ENCODE assay signal across 9 cellular contexts in the genomic region with DNA sequence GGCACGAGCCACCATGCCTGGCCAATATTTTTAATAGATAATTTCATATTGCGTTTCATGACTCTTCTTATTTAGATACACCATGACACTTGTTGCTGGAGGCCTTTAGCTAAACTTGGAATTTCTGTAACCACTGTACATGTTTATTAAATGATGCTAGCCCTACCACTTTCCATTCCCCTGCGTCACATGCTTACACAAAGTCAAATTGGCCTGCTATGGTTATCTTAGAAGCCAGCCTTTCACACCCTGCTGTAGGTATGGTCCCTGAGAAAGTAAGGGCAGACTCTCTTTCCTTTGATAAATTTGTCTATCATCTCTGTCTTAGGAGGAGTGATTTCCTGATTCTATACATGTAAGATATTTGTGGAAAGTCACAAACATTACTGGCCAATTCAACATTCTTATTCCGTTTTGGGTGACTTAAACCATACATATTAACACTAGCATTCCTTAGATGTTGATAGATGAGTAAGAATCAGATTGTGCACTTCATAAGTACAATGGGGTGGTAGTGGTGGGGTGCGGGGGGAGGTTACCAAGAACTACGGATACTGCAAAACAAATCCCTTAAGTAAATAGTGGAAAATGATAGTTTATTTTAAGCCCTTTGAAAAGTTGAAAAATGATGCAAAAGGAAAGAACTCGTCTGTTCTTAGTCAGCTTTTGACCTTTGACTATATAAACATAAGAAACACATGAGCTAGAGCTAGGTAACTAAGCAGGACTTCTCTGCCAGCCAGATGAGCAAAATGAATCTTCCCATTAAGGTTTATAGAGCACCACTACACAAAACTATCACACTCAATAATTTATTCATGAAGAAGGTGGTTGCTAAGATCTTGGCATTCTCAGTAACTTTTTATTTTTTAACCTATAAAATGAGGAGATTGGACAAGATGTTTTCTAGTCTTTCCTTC. TPM values are rescaled to one million over a fixed set of nuclear protein-coding genes. Genes with fewer than 3 reads are reported as not detected.
DNase-seq lines count a peak whose midpoint lies in the region; ATAC-seq, FAIRE-seq and TF ChIP-seq lines count a peak whose summit lies in the region.
"Had no signal": no experiment of that assay in that cellular context is flagged by ENCODE, and none has a peak within 500 bp of the region (broad histone marks: within the 10 kb centered on the region; RNA-seq: fewer than 3 reads in every experiment).

No MANE protein-coding gene starts in this region.

- peak in 1 of 2 experiments; percentile 20; a peak in 1 of 4 replicates for TF ChIP-seq EP300 in GM12878 (IDR thresholded peaks at IDR 0.05; ENCODE audit: borderline replicate concordance in 1 of 2, control insufficient read depth in 1 of 2, low read depth in 2 of 2, low read length in 2 of 2)

- H3K27ac Mint-ChIP-seq in CD4-positive, CD25-positive, alpha-beta regulatory T cell: peak overlapping the region; percentile 93 to 98 (median 95)
- peak overlapping the region; percentile 87 to 97 (median 94) for H3K27ac Mint-ChIP-seq in naive thymus-derived CD8-positive, alpha-beta T cell

- H3K9ac ChIP-seq in GM12878 (ENCODE audit: control insufficient read depth, insufficient read depth, low read length): peak overlapping the region; percentile 62

- no peaks in the 10 kb centered on the region for H3K27me3 Mint-ChIP-seq in CD4-positive, CD25-positive, alpha-beta regulatory T cell
- no peaks in the 10 kb centered on the region for H3K27me3 Mint-ChIP-seq in naive thymus-derived CD8-positive, alpha-beta T cell

- CTCF ChIA-PET in OCI-LY7 (lab: Charles Lee; ENCODE audit: unreplicated experiment): no interaction called here
- CTCF ChIA-PET in GM12878 (lab: Yijun Ruan, JAX): interaction anchor here (1.1 to 3.8 kb wide), 4 partner anchors 9 to 20 kb away, joined by 3 to 15 read pairs (median 6); no protein-coding TSS in a partner anchor

- no peak for TF ChIP-seq POLR2A in GM12878 (IDR thresholded peaks at IDR 0.05; ENCODE audit: low read depth, low read length)

- POLR2A ChIA-PET in OCI-LY7 (lab: Charles Lee): interaction anchor here (0.6 to 2.9 kb wide), 4 partner anchors 9 to 539 kb away, joined by 3 to 10 read pairs (median 4); no protein-coding TSS in a partner anchor
- POLR2A ChIA-PET in GM12878 (lab: Charles Lee): interaction anchor here (0.8 to 2.8 kb wide), 4 partner anchors 7 to 12 kb away, joined by 3 to 11 read pairs (median 5); a partner anchor contains a TSS
- POLR2A ChIA-PET in naive thymus-derived CD8-positive, alpha-beta T cell (lab: Charles Lee): interaction anchor here (0.7 to 13.6 kb wide), 3 partner anchors 9 to 43 kb away, joined by 3 to 254 read pairs (median 5); a partner anchor contains a TSS

- no peaks in the 10 kb centered on the region for H3K9me3 ChIP-seq in CD4-positive, CD25-positive, alpha-beta regulatory T cell (ENCODE audit: control insufficient read depth in 2 of 2, low read length in 2 of 2)
- H3K9me3 ChIP-seq in OCI-LY7 (ENCODE audit: low read length): no peaks in the 10 kb centered on the region
- H3K9me3 ChIP-seq in GM12878 (replicated peaks; ENCODE audit: control insufficient read depth, insufficient read depth, low read length): no peaks in the 10 kb centered on the region

- H3K4me3 ChIP-seq in CD4-positive, CD25-positive, alpha-beta regulatory T cell (ENCODE audit: low read depth, low read length): peak overlapping the region; percentile 79
- H3K4me3 ChIP-seq in OCI-LY7 (ENCODE audit: low read depth, low read length, poor library complexity, severe bottlenecking) (no peak overlapping the region), GM12878 (peak overlapping the region; percentile 24; the same call in 1 of the 2 replicates)

- RAD21 ChIA-PET in GM12878 (lab: Charles Lee; ENCODE audit: unreplicated experiment): interaction anchor here (0.6 to 3.5 kb wide), 3 partner anchors 12 to 29 kb away, joined by 3 to 21 read pairs (median 5); no protein-coding TSS in a partner anchor

- peak; percentile 23 for FAIRE-seq in GM12878 (lab: Jason Lieb, UNC)

- SMC1A ChIA-PET in GM12878 (lab: Charles Lee; ENCODE audit: uncharacterized antibody, unreplicated experiment): interaction anchor here (0.7 to 8.9 kb wide), 6 partner anchors 8 to 29 kb away, joined by 3 to 59 read pairs (median 4); a partner anchor contains a TSS

- WGBS in GM12878 (ENCODE audit: insufficient coverage, insufficient replicate concordance, low lambda C conversion rate, missing lambda C conversion rate): 44% methylated on average over 7 of the region's 7 CpGs

- no peaks in the 10 kb centered on the region for H3K36me3 ChIP-seq in CD4-positive, CD25-positive, alpha-beta regulatory T cell (ENCODE audit: control insufficient read depth, insufficient read depth, low read length)
- H3K36me3 ChIP-seq in OCI-LY7 (ENCODE audit: insufficient read depth, low read length) (no peaks in the 10 kb centered on the region), GM12878 (ENCODE audit: control insufficient read depth in 2 of 2, insufficient read depth in 2 of 2, low read length in 1 of 2) (no peaks in the 10 kb centered on the region)

- TF ChIP-seq CTCF in OCI-LY7 (conservative IDR thresholded peaks at IDR 0.05; ENCODE audit: low read length): no peak
- TF ChIP-seq CTCF in GM12878 (IDR thresholded peaks at IDR 0.05 in 2 of 3, conservative IDR thresholded peaks at IDR 0.05 in 1 of 3; ENCODE audit: control insufficient read depth in 2 of 3, extremely low read depth in 1 of 3, insufficient read depth in 1 of 3, low read depth in 3 of 3, low read length in 3 of 3): no peak

- no peaks in the 10 kb centered on the region for H3K9me2 ChIP-seq in OCI-LY7 (ENCODE audit: insufficient read depth, low read length)

- in situ Hi-C loops in GM12878 (cut with MboI): no loop called here

- BruUV-seq in OCI-LY7 (replicated peaks; lab: Mats Ljungman, UMichigan) (no TSS peak), GM12878 (replicated peaks; lab: Mats Ljungman, UMichigan) (no TSS peak)

- H3K4me3 Mint-ChIP-seq in CD4-positive, CD25-positive, alpha-beta regulatory T cell: peak overlapping the region in 3 of 4 donors; percentile 56 to 79 (median 74)
- H3K4me3 Mint-ChIP-seq in naive thymus-derived CD8-positive, alpha-beta T cell: peak overlapping the region in 9 of 10 donors; percentile 56 to 75 (median 72)

- no peaks in the 10 kb centered on the region for H4K20me1 ChIP-seq in OCI-LY7 (ENCODE audit: insufficient read depth, low read length)
- H4K20me1 ChIP-seq in GM12878 (ENCODE audit: control insufficient read depth, insufficient read depth): no peaks in the 10 kb centered on the region

- ATAC-seq in CD4-positive, CD25-positive, alpha-beta regulatory T cell (ENCODE audit: low read depth in 2 of 2): no peak
- peak; percentile 47 for ATAC-seq in GM12878
- ATAC-seq in naive thymus-derived CD8-positive, alpha-beta T cell: no peak

- DNase-seq in CD4-positive, CD25-positive, alpha-beta regulatory T cell: peak in 2 of 3 donors; percentile 15 to 58
- no peak for DNase-seq in OCI-LY7 (ENCODE audit: low spot score)
- no peak for DNase-seq in GM12878 (ENCODE audit: low read depth, low spot score)
- no peak for DNase-seq in naive thymus-derived CD8-positive, alpha-beta T cell
- DNase-seq in NCI-H526 (lab: John Stamatoyannopoulos, UW): no peak
- no peak for DNase-seq in NCI-H2227 treated with DMSO at 0.1 percent for 48 hours (lab: John Stamatoyannopoulos, UW)
- no peak for DNase-seq in NCI-H748 (lab: John Stamatoyannopoulos, UW; ENCODE audit: unreplicated experiment)
- no peak for DNase-seq in cortex of kidney (lab: John Stamatoyannopoulos, UW)
- DNase-seq: SHP77 treated with DMSO at 0.1 percent for 48 hours had no signal

- H3K79me2 ChIP-seq in OCI-LY7 (ENCODE audit: insufficient read depth, low read depth, low read length) (no peaks in the 10 kb centered on the region), GM12878 (ENCODE audit: control insufficient read depth, insufficient read depth, low read length) (no peaks in the 10 kb centered on the region)

- H3K4me2 ChIP-seq in OCI-LY7 (ENCODE audit: low read length) (peak overlapping the region; percentile 63), GM12878 (ENCODE audit: control insufficient read depth, insufficient read depth) (peak overlapping the region; percentile 91)

- H3K36me3 Mint-ChIP-seq in CD4-positive, CD25-positive, alpha-beta regulatory T cell: no peaks in the 10 kb centered on the region
- H3K36me3 Mint-ChIP-seq in naive thymus-derived CD8-positive, alpha-beta T cell: no peaks in the 10 kb centered on the region

- peak overlapping the region; percentile 79 for H3K27ac ChIP-seq in CD4-positive, CD25-positive, alpha-beta regulatory T cell (ENCODE audit: insufficient read depth, low read length, poor library complexity, severe bottlenecking)
- H3K27ac ChIP-seq in OCI-LY7 (ENCODE audit: low read depth, low read length, poor library complexity, severe bottlenecking) (peak overlapping the region; percentile 32), GM12878 (ENCODE audit: control insufficient read depth, insufficient read depth) (peak overlapping the region; percentile 95)

- no peak for TF ChIP-seq RAD21 in GM12878 (IDR thresholded peaks at IDR 0.05; ENCODE audit: insufficient read depth, low read depth, low read length)

- H3K27me3 ChIP-seq in CD4-positive, CD25-positive, alpha-beta regulatory T cell (ENCODE audit: control insufficient read depth, insufficient read depth, low read length): no peaks in the 10 kb centered on the region
- no peaks in the 10 kb centered on the region for H3K27me3 ChIP-seq in GM12878 (replicated peaks in 1 of 2; ENCODE audit: control insufficient read depth in 2 of 2, insufficient read depth in 2 of 2, low read length in 1 of 2)

- peaks cover 35 to 78% (median 46%) of the 10 kb centered on the region in 4 donors for H3K4me1 Mint-ChIP-seq in CD4-positive, CD25-positive, alpha-beta regulatory T cell
- peaks cover 21 to 57% (median 48%) of the 10 kb centered on the region in 4 donors for H3K4me1 Mint-ChIP-seq in naive thymus-derived CD8-positive, alpha-beta T cell

- no peaks in the 10 kb centered on the region for H3K9me3 Mint-ChIP-seq in CD4-positive, CD25-positive, alpha-beta regulatory T cell
- no peaks in the 10 kb centered on the region for H3K9me3 Mint-ChIP-seq in naive thymus-derived CD8-positive, alpha-beta T cell

- H2AFZ ChIP-seq in OCI-LY7 (ENCODE audit: low read length): peak overlapping the region; percentile 97
- peak overlapping the region; percentile 83 for H2AFZ ChIP-seq in GM12878 (ENCODE audit: control insufficient read depth, low read depth, low read length)

- intact Hi-C loops in OCI-LY7 (cut with micrococcal nuclease; ENCODE audit: unreplicated experiment) (no loop called here), GM12878 (cut with micrococcal nuclease; ENCODE audit: unreplicated experiment) (no loop called here)

- H3K4me1 ChIP-seq in CD4-positive, CD25-positive, alpha-beta regulatory T cell (ENCODE audit: control insufficient read depth, insufficient read depth, low read length, poor library complexity, severe bottlenecking): peaks cover 56% of the 10 kb centered on the region
- H3K4me1 ChIP-seq in OCI-LY7 (ENCODE audit: insufficient read depth, low read length, poor library complexity, severe bottlenecking) (peaks cover 17% of the 10 kb centered on the region), GM12878 (ENCODE audit: control insufficient read depth, insufficient read depth, low read length) (peaks cover 19% of the 10 kb centered on the region)

RNA-seq across cellular contexts. Expression of a gene that starts 7.9 kb away (rescaled TPM):
- total RNA-seq in CD4-positive, CD25-positive, alpha-beta regulatory T cell: 207 TPM
- 100 to 1,000 TPM; 221 to 282 (median 255) TPM for polyA plus RNA-seq in CD4-positive, CD25-positive, alpha-beta regulatory T cell
- 145 and 185 TPM in 2 replicates for total RNA-seq in OCI-LY7 (2014; rRNA removed; shearing (Covaris generic))
- total RNA-seq in OCI-LY7 (2022) (201 and 213 TPM in 2 replicates), GM12878 (2014; rRNA removed) (321 and 329 TPM in 2 replicates), GM12878 (2014; rRNA removed; fragmentation: Illumina TruSeq; extraction: Trizol) (278 and 282 TPM in 2 replicates), GM12878 (2021) (254 and 267 TPM in 2 replicates)
- total RNA-seq in GM12878 (2013; cell fraction: nucleolus; rRNA removed): 299 and 306 TPM in 2 replicates
- polyA plus RNA-seq in GM12878 (2011; ENCODE audit: low read depth): 211 TPM
- polyA plus RNA-seq in GM12878 (2011; rRNA removed) (236 and 300 TPM in 2 replicates), GM12878 (2014; fragmentation: Illumina TruSeq; extraction: Trizol) (290 and 321 TPM in 2 replicates), GM12878 (2014; fragmentation: Nextera tagmentation; extraction: Ambion mirVana) (100 to 1,000 TPM; 409 to 471 TPM), GM12878 (2014; rRNA removed) (281 and 302 TPM in 2 replicates), GM12878 (2016; fragmentation: Nextera tagmentation; extraction: Ambion mirVana) (100 to 1,000 TPM; 584 to 590 TPM)
- 110 and 117 TPM in 2 replicates for polyA plus RNA-seq in GM12878 (2011; cell fraction: cytosol; rRNA removed)
- 87.7 and 96.6 TPM in 2 replicates for polyA plus RNA-seq in GM12878 (2011; cell fraction: nucleus; rRNA removed)
- 189 and 202 TPM in 2 replicates for polyA plus RNA-seq in GM12878 (2012)
- 68.0 and 81.6 TPM in 2 replicates for polyA minus RNA-seq in GM12878 (2011; rRNA and poly(A)+ RNA removed)
- 19.5 and 28.3 TPM in 2 replicates for polyA minus RNA-seq in GM12878 (2011; cell fraction: cytosol; rRNA and poly(A)+ RNA removed)
- 85.4 and 121 TPM in 2 replicates for polyA minus RNA-seq in GM12878 (2011; cell fraction: nucleus; rRNA and poly(A)+ RNA removed)
- 100 to 1,000 TPM; 149 to 166 TPM for total RNA-seq in naive thymus-derived CD8-positive, alpha-beta T cell
- 100 to 1,000 TPM; 106 to 155 (median 128) TPM for polyA plus RNA-seq in naive thymus-derived CD8-positive, alpha-beta T cell

RNA-seq across cellular contexts. Expression of a gene that starts 42.0 kb away (rescaled TPM):
- total RNA-seq in CD4-positive, CD25-positive, alpha-beta regulatory T cell: 200 TPM
- polyA plus RNA-seq in CD4-positive, CD25-positive, alpha-beta regulatory T cell: 10 to 100 TPM; 28.2 to 41.9 (median 37.0) TPM
- 65.9 and 74.5 TPM in 2 replicates for total RNA-seq in OCI-LY7 (2014; rRNA removed; shearing (Covaris generic))
- total RNA-seq in OCI-LY7 (2022) (66.5 and 67.0 TPM in 2 replicates), GM12878 (2014; rRNA removed) (18.6 and 22.1 TPM in 2 replicates), GM12878 (2014; rRNA removed; fragmentation: Illumina TruSeq; extraction: Trizol) (30.4 and 33.2 TPM in 2 replicates), GM12878 (2021) (30.6 and 34.4 TPM in 2 replicates)
- total RNA-seq in GM12878 (2013; cell fraction: nucleolus; rRNA removed): 66.1 and 85.1 TPM in 2 replicates
- 9.0 TPM for polyA plus RNA-seq in GM12878 (2011; ENCODE audit: low read depth)
- polyA plus RNA-seq in GM12878 (2011; rRNA removed) (11.5 and 18.3 TPM in 2 replicates), GM12878 (2014; fragmentation: Illumina TruSeq; extraction: Trizol) (20.2 and 23.9 TPM in 2 replicates), GM12878 (2014; fragmentation: Nextera tagmentation; extraction: Ambion mirVana) (10 to 100 TPM; 20.0 to 20.3 TPM), GM12878 (2014; rRNA removed) (5.9 and 7.3 TPM in 2 replicates), GM12878 (2016; fragmentation: Nextera tagmentation; extraction: Ambion mirVana) (10 to 100 TPM; 40.9 to 45.7 TPM)
- 2.4 and 3.1 TPM in 2 replicates for polyA plus RNA-seq in GM12878 (2011; cell fraction: cytosol; rRNA removed)
- polyA plus RNA-seq in GM12878 (2011; cell fraction: nucleus; rRNA removed): 16.5 and 21.3 TPM in 2 replicates
- 20.4 and 26.0 TPM in 2 replicates for polyA plus RNA-seq in GM12878 (2012)
- 36.3 and 78.0 TPM in 2 replicates for polyA minus RNA-seq in GM12878 (2011; rRNA and poly(A)+ RNA removed)
- polyA minus RNA-seq in GM12878 (2011; cell fraction: cytosol; rRNA and poly(A)+ RNA removed): 27.7 and 29.5 TPM in 2 replicates
- 27.1 and 40.9 TPM in 2 replicates for polyA minus RNA-seq in GM12878 (2011; cell fraction: nucleus; rRNA and poly(A)+ RNA removed)
- 100 to 1,000 TPM; 198 to 212 TPM for total RNA-seq in naive thymus-derived CD8-positive, alpha-beta T cell
- 10 to 100 TPM; 15.7 to 70.4 (median 26.3) TPM for polyA plus RNA-seq in naive thymus-derived CD8-positive, alpha-beta T cell

Comparison
In these comparisons a context has a peak if more than half of its experiments do, and no peak if none do; other contexts are left out.
1. DNase-seq: peak in CD4-positive, CD25-positive, alpha-beta regulatory T cell (2 of 3); none in OCI-LY7 (single experiment), GM12878 (single experiment), naive thymus-derived CD8-positive, alpha-beta T cell (0 of 10), NCI-H526 (0 of 2), NCI-H2227 treated with DMSO at 0.1 percent for 48 hours (single experiment), NCI-H748 (single experiment) and cortex of kidney (single experiment).
2. H3K27ac ChIP-seq: peak in every context shown above with its lines; median percentile 95 in GM12878; 79 in CD4-positive, CD25-positive, alpha-beta regulatory T cell; 32 in OCI-LY7.